18 cellular contexts compared by ENCODE assay signal in genomic region chr1:168381850-168382249, GRCh38.
"Had no signal": no experiment of that assay in that cellular context is flagged by ENCODE, and none has a peak within 500 bp of the region (broad histone marks: within the 10 kb centered on the region; RNA-seq: fewer than 3 reads in every experiment).

No MANE protein-coding gene starts in this region.

- H3K4me1 ChIP-seq: ascending aorta, breast epithelium, right lobe of liver had no signal

- DNase-seq: activated CD4-positive, alpha-beta memory T cell treated with anti-CD3 and anti-CD28 coated beads for 36 hours; activated CD4-positive, alpha-beta T cell treated with anti-CD3 and anti-CD28 coated beads for 36 hours; activated naive CD4-positive, alpha-beta T cell treated with anti-CD3 and anti-CD28 coated beads, Interleukin-2, amount 10 ng/mL, durations not matched to agents 7 days and 5 days; activated T-cell treated with anti-CD3 and anti-CD28 coated beads, Interleukin-2, amount 50 U/mL, for 24 hours; cerebellar nuclear complex; effector memory CD8-positive, alpha-beta T cell; hippocampal formation; kidney; left ventricle myocardium inferior; mesenchymal stem cell; right lobe of liver; stimulated activated naive CD8-positive, alpha-beta T cell treated with anti-CD3 and anti-CD28 coated beads, Interleukin-15, Interleukin-2, amounts not matched to agents 100 U/mL and 50 U/mL, for 24 hours; trophoblast cell had no signal

- H3K4me3 ChIP-seq: ascending aorta, breast epithelium, left ventricle myocardium inferior, right lobe of liver had no signal

- H3K27ac Mint-ChIP-seq: activated CD4-positive, alpha-beta memory T cell treated with anti-CD3 and anti-CD28 coated beads for 36 hours; activated CD4-positive, alpha-beta T cell treated with anti-CD3 and anti-CD28 coated beads for 36 hours; activated naive CD4-positive, alpha-beta T cell treated with anti-CD3 and anti-CD28 coated beads, Interleukin-2, amount 10 ng/mL, durations not matched to agents 7 days and 5 days; activated T-cell treated with anti-CD3 and anti-CD28 coated beads, Interleukin-2, amount 50 U/mL, for 24 hours; dendritic cell treated with granulocyte-macrophage colony-stimulating factor and Interleukin-4, amounts not matched to agents 40 ng/mL and 50 ng/mL, for 4 days; natural killer cell treated with Interleukin-12 subunit alpha and Interleukin-12 subunit beta and Interleukin-15 and Interleukin-18, amount 100 ng/mL, for 72 hours had no signal

- H3K27ac ChIP-seq: ascending aorta, breast epithelium, epithelial cell of prostate, left ventricle myocardium inferior, right lobe of liver had no signal

- H3K27me3 ChIP-seq: ascending aorta, breast epithelium, right lobe of liver had no signal

- ATAC-seq: activated CD4-positive, alpha-beta T cell treated with anti-CD3 and anti-CD28 coated beads for 36 hours; effector memory CD8-positive, alpha-beta T cell; right lobe of liver; stimulated activated naive CD8-positive, alpha-beta T cell treated with anti-CD3 and anti-CD28 coated beads, Interleukin-15, Interleukin-2, amounts not matched to agents 100 U/mL and 50 U/mL, for 24 hours had no signal

- H3K36me3 ChIP-seq: ascending aorta, breast epithelium, left ventricle myocardium inferior, right lobe of liver had no signal

- H3K9me3 Mint-ChIP-seq: activated CD4-positive, alpha-beta memory T cell treated with anti-CD3 and anti-CD28 coated beads for 36 hours; activated naive CD4-positive, alpha-beta T cell treated with anti-CD3 and anti-CD28 coated beads, Interleukin-2, amount 10 ng/mL, durations not matched to agents 7 days and 5 days; activated T-cell treated with anti-CD3 and anti-CD28 coated beads, Interleukin-2, amount 50 U/mL, for 24 hours; dendritic cell treated with granulocyte-macrophage colony-stimulating factor and Interleukin-4, amounts not matched to agents 40 ng/mL and 50 ng/mL, for 4 days; effector memory CD8-positive, alpha-beta T cell; natural killer cell treated with Interleukin-12 subunit alpha and Interleukin-12 subunit beta and Interleukin-15 and Interleukin-18, amount 100 ng/mL, for 72 hours had no signal

- H3K27me3 Mint-ChIP-seq: activated CD4-positive, alpha-beta T cell treated with anti-CD3 and anti-CD28 coated beads for 36 hours; activated T-cell treated with anti-CD3 and anti-CD28 coated beads, Interleukin-2, amount 50 U/mL, for 24 hours; effector memory CD8-positive, alpha-beta T cell had no signal

- H3K4me3 Mint-ChIP-seq: activated CD4-positive, alpha-beta memory T cell treated with anti-CD3 and anti-CD28 coated beads for 36 hours; activated CD4-positive, alpha-beta T cell treated with anti-CD3 and anti-CD28 coated beads for 36 hours; activated naive CD4-positive, alpha-beta T cell treated with anti-CD3 and anti-CD28 coated beads, Interleukin-2, amount 10 ng/mL, durations not matched to agents 7 days and 5 days; activated T-cell treated with anti-CD3 and anti-CD28 coated beads, Interleukin-2, amount 50 U/mL, for 24 hours; dendritic cell treated with granulocyte-macrophage colony-stimulating factor and Interleukin-4, amounts not matched to agents 40 ng/mL and 50 ng/mL, for 4 days; effector memory CD8-positive, alpha-beta T cell; natural killer cell treated with Interleukin-12 subunit alpha and Interleukin-12 subunit beta and Interleukin-15 and Interleukin-18, amount 100 ng/mL, for 72 hours had no signal

- H3K36me3 Mint-ChIP-seq: activated CD4-positive, alpha-beta memory T cell treated with anti-CD3 and anti-CD28 coated beads for 36 hours; activated naive CD4-positive, alpha-beta T cell treated with anti-CD3 and anti-CD28 coated beads, Interleukin-2, amount 10 ng/mL, durations not matched to agents 7 days and 5 days; natural killer cell treated with Interleukin-12 subunit alpha and Interleukin-12 subunit beta and Interleukin-15 and Interleukin-18, amount 100 ng/mL, for 72 hours had no signal

- H3K9me3 ChIP-seq: ascending aorta, breast epithelium, left ventricle myocardium inferior, right lobe of liver had no signal
